In genomic region chr21:37450385-37451044, GRCh38 we compare ENCODE assay signal across 12 cellular contexts.
A peak's percentile ranks its signal among the peaks of the same experiment; 100 is the strongest.
DNase-seq lines count a peak whose midpoint lies in the region; ATAC-seq and TF ChIP-seq lines count a peak whose summit lies in the region.
"Had no signal": no experiment of that assay in that cellular context is flagged by ENCODE, and none has a peak within 500 bp of the region (broad histone marks: within the 10 kb centered on the region; RNA-seq: fewer than 3 reads in every experiment).

No MANE protein-coding gene starts in this region.

- no peak for TF ChIP-seq CTCF in mucosa of descending colon (IDR thresholded peaks at IDR 0.05)

- intact Hi-C loops in mucosa of descending colon (cut with DNase I, micrococcal nuclease), result no loop called here

- H3K9me3 ChIP-seq in mucosa of descending colon, result no peaks in the 10 kb centered on the region
- H3K9me3 ChIP-seq in HAP-1, result no peaks in the 10 kb centered on the region
- H3K9me3 ChIP-seq: suprapubic skin had no signal

- H3K36me3 ChIP-seq in mucosa of descending colon (ENCODE audit: low read depth) (no peaks in the 10 kb centered on the region), HAP-1 (replicated peaks) (0 out of 2 replicates have a peak, but pooled peaks cover 3% of the 10 kb centered on the region)
- H3K36me3 ChIP-seq: suprapubic skin had no signal

- peak; percentile 63 for DNase-seq in Daoy (ENCODE audit: low read depth)
- peak; percentile 80 for DNase-seq in M059J (ENCODE audit: low read depth)
- peak; percentile 42 for DNase-seq in astrocyte of the hippocampus (ENCODE audit: low read depth, low spot score)
- DNase-seq in mucosa of descending colon, result no peak
- DNase-seq in NCI-H510A (lab: John Stamatoyannopoulos, UW), result no peak
- DNase-seq in NCI-H345 (lab: John Stamatoyannopoulos, UW), result no peak
- DNase-seq in HAP-1 (ENCODE audit: low spot score in 2 of 2), result no peak
- DNase-seq: H9, hippocampal formation, NCI-H2029 had no signal

- no peak overlapping the region for H3K4me3 ChIP-seq in mucosa of descending colon
- H3K4me3 ChIP-seq in HAP-1, result no peak overlapping the region
- H3K4me3 ChIP-seq: suprapubic skin had no signal

- no peaks in the 10 kb centered on the region for H3K27me3 ChIP-seq in HAP-1 (ENCODE audit: low read depth)
- H3K27me3 ChIP-seq: suprapubic skin had no signal

- ATAC-seq in mucosa of descending colon (peak; percentile 22), HG03439 (IDR thresholded peaks at IDR 0.05; ENCODE audit: unreplicated experiment) (no peak)

- peaks cover 19% of the 10 kb centered on the region for H3K4me1 ChIP-seq in mucosa of descending colon (ENCODE audit: low read depth)
- H3K4me1 ChIP-seq in HAP-1, result peaks cover 4% of the 10 kb centered on the region

- in situ Hi-C loops in HAP-1 (cut with MboI; ENCODE audit: low sequenced_read_pairs), result no loop called here

Comparison
In these comparisons a context has a peak if more than half of its experiments do, and no peak if none do; other contexts are left out.
1. DNase-seq: peak in Daoy (single experiment), M059J (single experiment) and astrocyte of the hippocampus (single experiment); none in mucosa of descending colon (0 of 3), NCI-H510A (single experiment), NCI-H345 (single experiment) and HAP-1 (0 of 2).